9 cellular contexts compared by ENCODE assay signal in genomic region chr1:84145051-84145450, GRCh38. TPM values are rescaled to one million over a fixed set of nuclear protein-coding genes. Genes with fewer than 3 reads are reported as not detected.
DNase-seq lines count a peak whose midpoint lies in the region; ATAC-seq, FAIRE-seq and TF ChIP-seq lines count a peak whose summit lies in the region.
"Had no signal": no experiment of that assay in that cellular context is flagged by ENCODE, and none has a peak within 500 bp of the region (broad histone marks: within the 10 kb centered on the region; RNA-seq: fewer than 3 reads in every experiment).

No MANE protein-coding gene starts in this region.

- TF ChIP-seq CTCF in SU-DHL-6 (IDR thresholded peaks at IDR 0.05; ENCODE audit: insufficient read depth, low read length, poor library complexity, severe bottlenecking), result no peak

- FAIRE-seq in frontal cortex (lab: Jason Lieb, UNC), result no peak

- peak overlapping the region; percentile 99 for H3K27ac Mint-ChIP-seq in activated CD4-positive, alpha-beta T cell treated with anti-CD3 and anti-CD28 coated beads, Interleukin-2, amount 10 ng/mL, durations not matched to agents 7 days and 5 days
- peak overlapping the region; percentile 97 to 98 for H3K27ac Mint-ChIP-seq in stimulated activated naive CD8-positive, alpha-beta T cell treated with anti-CD3 and anti-CD28 coated beads, Interleukin-15, amount 100 ng/mL, for 72 hours

- no peaks in the 10 kb centered on the region for H4K20me1 ChIP-seq in SU-DHL-6 (ENCODE audit: low read depth, low read length)

- peak overlapping the region; percentile 97 for H3K4me3 Mint-ChIP-seq in activated CD4-positive, alpha-beta T cell treated with anti-CD3 and anti-CD28 coated beads, Interleukin-2, amount 10 ng/mL, durations not matched to agents 7 days and 5 days
- H3K4me3 Mint-ChIP-seq in stimulated activated naive CD8-positive, alpha-beta T cell treated with anti-CD3 and anti-CD28 coated beads, Interleukin-15, amount 100 ng/mL, for 72 hours, result peak overlapping the region; percentile 84 to 85

- H3K27ac ChIP-seq in SU-DHL-6 (ENCODE audit: low read depth, low read length) (peak overlapping the region; percentile 96), epithelial cell of prostate (peak overlapping the region; percentile 62)
- H3K27ac ChIP-seq: tibial artery had no signal

- H3K9ac ChIP-seq in SU-DHL-6 (ENCODE audit: low read length), result peak overlapping the region; percentile 64

- peaks cover 56% of the 10 kb centered on the region for H3K79me2 ChIP-seq in SU-DHL-6 (ENCODE audit: insufficient read depth, low read length)

- H3K27me3 ChIP-seq in SU-DHL-6 (ENCODE audit: low read length), result no peaks in the 10 kb centered on the region
- H3K27me3 ChIP-seq: tibial artery had no signal

- H3K9me3 ChIP-seq in SU-DHL-6 (ENCODE audit: insufficient read depth, low read length), result no peaks in the 10 kb centered on the region
- H3K9me3 ChIP-seq: tibial artery had no signal

- POLR2A ChIA-PET in activated CD4-positive, alpha-beta T cell treated with anti-CD3 and anti-CD28 coated beads, Interleukin-2, amount 10 ng/mL, durations not matched to agents 7 days and 5 days (lab: Charles Lee), result interaction anchor here (1.1 to 2.3 kb wide), 4 partner anchors 158 to 428 kb away, joined by 6 to 10 read pairs (median 7); partner anchors contain the start of genes GNG5 and SPATA1

- H3K9me2 ChIP-seq in SU-DHL-6 (replicated peaks; ENCODE audit: insufficient read depth, low read length), result no peaks in the 10 kb centered on the region

- H3K36me3 Mint-ChIP-seq in activated CD4-positive, alpha-beta T cell treated with anti-CD3 and anti-CD28 coated beads, Interleukin-2, amount 10 ng/mL, durations not matched to agents 7 days and 5 days (ENCODE audit: low read depth), result peaks cover 6% of the 10 kb centered on the region

- peak overlapping the region; percentile 76 for H3K4me3 ChIP-seq in SU-DHL-6 (ENCODE audit: insufficient read depth, low read length, poor library complexity, severe bottlenecking)
- H3K4me3 ChIP-seq: tibial artery had no signal

- CTCF ChIA-PET in activated CD4-positive, alpha-beta T cell treated with anti-CD3 and anti-CD28 coated beads, Interleukin-2, amount 10 ng/mL, durations not matched to agents 7 days and 5 days (lab: Charles Lee), result interaction anchor here (1.0 to 2.7 kb wide), 4 partner anchors 289 to 609 kb away, joined by 3 to 12 read pairs (median 3); partner anchors contain the start of gene SSX2IP

- 0 out of 2 replicates have a peak, but pooled peaks cover 5% of the 10 kb centered on the region for H3K36me3 ChIP-seq in SU-DHL-6 (ENCODE audit: low read length)
- H3K36me3 ChIP-seq: tibial artery had no signal

- peak; percentile 55 for DNase-seq in activated CD4-positive, alpha-beta T cell treated with anti-CD3 and anti-CD28 coated beads, Interleukin-2, amount 10 ng/mL, durations not matched to agents 7 days and 5 days
- DNase-seq in activated CD4-positive, alpha-beta T cell treated with anti-CD3 and anti-CD28 coated beads, Interleukin-2, amount 50 U/mL, for 48 hours, result no peak
- DNase-seq in epithelial cell of prostate (ENCODE audit: low read depth, low spot score) (no peak), NCI-H774 (lab: John Stamatoyannopoulos, UW) (no peak), frontal cortex (ENCODE audit: low spot score in 2 of 2) (no peak)
- DNase-seq in stimulated activated naive CD8-positive, alpha-beta T cell treated with anti-CD3 and anti-CD28 coated beads, Interleukin-15, amount 100 ng/mL, for 72 hours, result no peak
- DNase-seq: tibial artery had no signal

- H2AFZ ChIP-seq in SU-DHL-6 (ENCODE audit: low read depth, low read length, severe bottlenecking), result no peak overlapping the region

- H3K9me3 Mint-ChIP-seq in activated CD4-positive, alpha-beta T cell treated with anti-CD3 and anti-CD28 coated beads, Interleukin-2, amount 10 ng/mL, durations not matched to agents 7 days and 5 days, result no peaks in the 10 kb centered on the region
- H3K9me3 Mint-ChIP-seq in stimulated activated naive CD8-positive, alpha-beta T cell treated with anti-CD3 and anti-CD28 coated beads, Interleukin-15, amount 100 ng/mL, for 72 hours, result no peaks in the 10 kb centered on the region

- no peak for ATAC-seq in stimulated activated naive CD8-positive, alpha-beta T cell treated with anti-CD3 and anti-CD28 coated beads, Interleukin-15, amount 100 ng/mL, for 72 hours
- ATAC-seq in HG03442 (IDR thresholded peaks at IDR 0.05; ENCODE audit: unreplicated experiment), result no peak

- no peaks in the 10 kb centered on the region for H3K27me3 Mint-ChIP-seq in activated CD4-positive, alpha-beta T cell treated with anti-CD3 and anti-CD28 coated beads, Interleukin-2, amount 10 ng/mL, durations not matched to agents 7 days and 5 days
- no peaks in the 10 kb centered on the region for H3K27me3 Mint-ChIP-seq in stimulated activated naive CD8-positive, alpha-beta T cell treated with anti-CD3 and anti-CD28 coated beads, Interleukin-15, amount 100 ng/mL, for 72 hours

- H3K4me2 ChIP-seq in SU-DHL-6 (ENCODE audit: low read depth, low read length, poor library complexity, severe bottlenecking), result peak overlapping the region; percentile 97

- peaks cover 36% of the 10 kb centered on the region for H3K4me1 Mint-ChIP-seq in activated CD4-positive, alpha-beta T cell treated with anti-CD3 and anti-CD28 coated beads, Interleukin-2, amount 10 ng/mL, durations not matched to agents 7 days and 5 days
- peaks cover 28% of the 10 kb centered on the region for H3K4me1 Mint-ChIP-seq in stimulated activated naive CD8-positive, alpha-beta T cell treated with anti-CD3 and anti-CD28 coated beads, Interleukin-15, amount 100 ng/mL, for 72 hours

- H3F3A ChIP-seq in SU-DHL-6 (ENCODE audit: insufficient read depth), result peaks cover 52% of the 10 kb centered on the region

RNA-seq across cellular contexts. Expression of gene PRKACB, which starts 1.0 kb away (rescaled TPM):
- 100 to 1,000 TPM; 108 to 119 TPM for total RNA-seq in activated CD4-positive, alpha-beta T cell treated with anti-CD3 and anti-CD28 coated beads, Interleukin-2, amount 10 ng/mL, durations not matched to agents 7 days and 5 days
- 849 TPM for total RNA-seq in frontal cortex
